Comparison of ENCODE assay signal across 30 cellular contexts in the genomic region with DNA sequence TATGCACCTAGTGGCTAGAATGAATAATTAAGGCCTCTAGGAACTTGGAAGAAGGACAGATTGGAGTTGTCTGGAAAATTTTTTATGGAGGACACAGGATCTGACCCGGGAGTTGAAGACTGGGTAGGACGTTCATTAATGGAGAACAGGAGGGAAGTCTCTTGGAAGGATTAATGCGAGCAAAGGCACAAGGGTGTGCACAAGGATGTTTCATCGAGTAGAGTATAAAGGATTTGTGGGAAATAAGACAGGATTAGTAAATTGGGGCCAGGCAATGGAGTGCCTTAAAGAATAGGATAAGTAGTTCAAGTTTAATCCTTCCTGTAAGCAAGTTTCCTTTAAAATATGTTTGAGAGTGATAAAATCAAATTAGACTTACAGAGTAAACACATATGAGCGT. TPM values are rescaled to one million over a fixed set of nuclear protein-coding genes. Genes with fewer than 3 reads are reported as not detected.
DNase-seq lines count a peak whose midpoint lies in the region; ATAC-seq and TF ChIP-seq lines count a peak whose summit lies in the region.
"Had no signal": no experiment of that assay in that cellular context is flagged by ENCODE, and none has a peak within 500 bp of the region (broad histone marks: within the 10 kb centered on the region; RNA-seq: fewer than 3 reads in every experiment).

No MANE protein-coding gene starts in this region.

- peaks cover 11% of the 10 kb centered on the region for H3K4me1 ChIP-seq in HAP-1
- H3K4me1 ChIP-seq: neural progenitor cell, pancreas had no signal

- peaks cover 16% of the 10 kb centered on the region for H3K36me3 ChIP-seq in HAP-1 (replicated peaks)
- H3K36me3 ChIP-seq: neural progenitor cell had no signal

- TF ChIP-seq POLR2A in lower leg skin (IDR thresholded peaks at IDR 0.05): no peak

- no peak for TF ChIP-seq CTCF in lower leg skin (IDR thresholded peaks at IDR 0.05)

- H3K9me3 Mint-ChIP-seq in activated naive CD8-positive, alpha-beta T cell (ENCODE audit: low read depth): no peaks in the 10 kb centered on the region
- no peaks in the 10 kb centered on the region for H3K9me3 Mint-ChIP-seq in activated naive CD8-positive, alpha-beta T cell treated with anti-CD3 and anti-CD28 coated beads, Interleukin-2, amount 50 U/mL, for 24 hours
- H3K9me3 Mint-ChIP-seq in dendritic cell treated with granulocyte-macrophage colony-stimulating factor and Interleukin-4, amounts not matched to agents 40 ng/mL and 50 ng/mL, for 4 days: no peaks in the 10 kb centered on the region
- H3K9me3 Mint-ChIP-seq: activated naive CD4-positive, alpha-beta T cell treated with anti-CD3 and anti-CD28 coated beads for 36 hours; activated T-helper 1 cell treated with anti-CD3 and anti-CD28 coated beads, Interleukin-12 subunit alpha, Interleukin-12 subunit beta, Interleukin-2, Interleukin-4 antibody, amounts not matched to agents 30 ng/mL and 10 ng/mL and 1 ng/mL, durations not matched to agents 14 hours and 24 hours and 36 hours; neural progenitor cell; WTC11 had no signal

- H3K4me3 ChIP-seq in HAP-1: no peak overlapping the region
- no peak overlapping the region for H3K4me3 ChIP-seq in lower leg skin (ENCODE audit: low read depth, poor library complexity, severe bottlenecking)
- H3K4me3 ChIP-seq: BLaER1 treated with 17β-estradiol and CSF1 and Interleukin-3, amounts not matched to agents 10 nM and 100 nM; gastroesophageal sphincter; hepatocyte; neural progenitor cell; pancreas; right atrium auricular region; spleen; stomach; tibial artery had no signal

- intact Hi-C loops in dendritic cell treated with granulocyte-macrophage colony-stimulating factor and Interleukin-4, amounts not matched to agents 40 ng/mL and 50 ng/mL, for 4 days (cut with micrococcal nuclease): no loop called here
- intact Hi-C loops in lower leg skin (cut with DNase I; ENCODE audit: low total_unique reads): no loop called here

- DNase-seq in activated naive CD8-positive, alpha-beta T cell treated with anti-CD3 and anti-CD28 coated beads, Interleukin-2, amount 50 U/mL, for 24 hours: no peak
- peak; percentile 49 to 89 for DNase-seq in HAP-1 (ENCODE audit: low spot score in 2 of 2)
- DNase-seq in lower leg skin (ENCODE audit: low spot score in 2 of 2): no peak
- DNase-seq: activated CD4-positive, alpha-beta T cell treated with anti-CD3 and anti-CD28 coated beads, Interleukin-2, amount 50 U/mL, for 1 hour; activated naive CD4-positive, alpha-beta T cell treated with anti-CD3 and anti-CD28 coated beads for 36 hours; Calu3; DND-41; GF-D8; HCEC 1CT; MM.1S; pancreas; spleen; stimulated activated CD4-positive, alpha-beta T cell treated with anti-CD3 and anti-CD28 coated beads, Interleukin-2, amount 100 ng/mL, for 24 hours; stimulated activated CD8-positive, alpha-beta memory T cell treated with anti-CD3 and anti-CD28 coated beads, Interleukin-4, amount 100 ng/mL, for 48 hours; stomach; tibial artery had no signal

- H3K27ac ChIP-seq in temporal lobe (ENCODE audit: low read depth, low read length): peak overlapping the region; percentile 7
- H3K27ac ChIP-seq: hepatocyte, neural progenitor cell, pancreas, right atrium auricular region, spleen, stomach, tibial artery had no signal

- peaks cover 34% of the 10 kb centered on the region for H3K4me1 Mint-ChIP-seq in activated naive CD8-positive, alpha-beta T cell (ENCODE audit: low read depth)
- peaks cover 36% of the 10 kb centered on the region for H3K4me1 Mint-ChIP-seq in activated naive CD8-positive, alpha-beta T cell treated with anti-CD3 and anti-CD28 coated beads, Interleukin-2, amount 50 U/mL, for 24 hours
- H3K4me1 Mint-ChIP-seq in dendritic cell treated with granulocyte-macrophage colony-stimulating factor and Interleukin-4, amounts not matched to agents 40 ng/mL and 50 ng/mL, for 4 days (ENCODE audit: low read depth): peaks cover 26% of the 10 kb centered on the region

- 86% methylated on average over 5 of the region's 5 CpGs for WGBS in lower leg skin, 2 donors

- H3K27ac Mint-ChIP-seq in activated naive CD8-positive, alpha-beta T cell: peak overlapping the region; percentile 58
- H3K27ac Mint-ChIP-seq in activated naive CD8-positive, alpha-beta T cell treated with anti-CD3 and anti-CD28 coated beads, Interleukin-2, amount 50 U/mL, for 24 hours: no peak overlapping the region
- H3K27ac Mint-ChIP-seq in dendritic cell treated with granulocyte-macrophage colony-stimulating factor and Interleukin-4, amounts not matched to agents 40 ng/mL and 50 ng/mL, for 4 days: peak overlapping the region; percentile 11
- H3K27ac Mint-ChIP-seq: activated naive CD4-positive, alpha-beta T cell treated with anti-CD3 and anti-CD28 coated beads for 36 hours; activated T-helper 1 cell treated with anti-CD3 and anti-CD28 coated beads, Interleukin-12 subunit alpha, Interleukin-12 subunit beta, Interleukin-2, Interleukin-4 antibody, amounts not matched to agents 30 ng/mL and 10 ng/mL and 1 ng/mL, durations not matched to agents 14 hours and 24 hours and 36 hours; neural progenitor cell; WTC11 had no signal

- no peaks in the 10 kb centered on the region for H3K27me3 Mint-ChIP-seq in activated naive CD8-positive, alpha-beta T cell
- no peaks in the 10 kb centered on the region for H3K27me3 Mint-ChIP-seq in activated naive CD8-positive, alpha-beta T cell treated with anti-CD3 and anti-CD28 coated beads, Interleukin-2, amount 50 U/mL, for 24 hours
- H3K27me3 Mint-ChIP-seq in dendritic cell treated with granulocyte-macrophage colony-stimulating factor and Interleukin-4, amounts not matched to agents 40 ng/mL and 50 ng/mL, for 4 days: no peaks in the 10 kb centered on the region

- no peaks in the 10 kb centered on the region for H3K27me3 ChIP-seq in HAP-1 (ENCODE audit: low read depth)
- H3K27me3 ChIP-seq: BLaER1 treated with 17β-estradiol and CSF1 and Interleukin-3, amounts not matched to agents 10 nM and 100 nM; gastroesophageal sphincter; hepatocyte; neural progenitor cell; pancreas; right atrium auricular region; spleen; stomach; tibial artery had no signal

- no peak overlapping the region for H3K4me3 Mint-ChIP-seq in activated naive CD8-positive, alpha-beta T cell
- no peak overlapping the region for H3K4me3 Mint-ChIP-seq in activated naive CD8-positive, alpha-beta T cell treated with anti-CD3 and anti-CD28 coated beads, Interleukin-2, amount 50 U/mL, for 24 hours
- no peak overlapping the region for H3K4me3 Mint-ChIP-seq in dendritic cell treated with granulocyte-macrophage colony-stimulating factor and Interleukin-4, amounts not matched to agents 40 ng/mL and 50 ng/mL, for 4 days
- H3K4me3 Mint-ChIP-seq: activated naive CD4-positive, alpha-beta T cell treated with anti-CD3 and anti-CD28 coated beads for 36 hours; activated T-helper 1 cell treated with anti-CD3 and anti-CD28 coated beads, Interleukin-12 subunit alpha, Interleukin-12 subunit beta, Interleukin-2, Interleukin-4 antibody, amounts not matched to agents 30 ng/mL and 10 ng/mL and 1 ng/mL, durations not matched to agents 14 hours and 24 hours and 36 hours; neural progenitor cell; WTC11 had no signal

- in situ Hi-C loops in HAP-1 (cut with MboI; ENCODE audit: low sequenced_read_pairs): no loop called here

- peaks cover 13% of the 10 kb centered on the region for H3K36me3 Mint-ChIP-seq in activated naive CD8-positive, alpha-beta T cell
- H3K36me3 Mint-ChIP-seq in activated naive CD8-positive, alpha-beta T cell treated with anti-CD3 and anti-CD28 coated beads, Interleukin-2, amount 50 U/mL, for 24 hours (ENCODE audit: low read depth): peaks cover 21% of the 10 kb centered on the region
- H3K36me3 Mint-ChIP-seq in dendritic cell treated with granulocyte-macrophage colony-stimulating factor and Interleukin-4, amounts not matched to agents 40 ng/mL and 50 ng/mL, for 4 days (ENCODE audit: low read depth): peaks cover 43% of the 10 kb centered on the region

- ATAC-seq in activated naive CD8-positive, alpha-beta T cell treated with anti-CD3 and anti-CD28 coated beads, Interleukin-2, amount 50 U/mL, for 24 hours: no peak
- no peak for ATAC-seq in GM19463 (IDR thresholded peaks at IDR 0.05; ENCODE audit: unreplicated experiment)
- ATAC-seq: gastroesophageal sphincter, HepG2, pancreas, WTC11 had no signal

- H3K9me3 ChIP-seq in HAP-1: no peaks in the 10 kb centered on the region
- H3K9me3 ChIP-seq: BLaER1 treated with 17β-estradiol and CSF1 and Interleukin-3, amounts not matched to agents 10 nM and 100 nM; gastroesophageal sphincter; pancreas; right atrium auricular region; spleen; stomach; tibial artery had no signal

RNA-seq across cellular contexts. Expression of gene LMOD3, which starts 14.6 kb away (rescaled TPM):
- total RNA-seq in temporal lobe (under 0.01 TPM), lower leg skin (not detected)
- total RNA-seq: activated naive CD4-positive, alpha-beta T cell treated with anti-CD3 and anti-CD28 coated beads for 36 hours; activated T-helper 1 cell treated with anti-CD3 and anti-CD28 coated beads, Interleukin-12 subunit alpha, Interleukin-12 subunit beta, Interleukin-2, Interleukin-4 antibody, amounts not matched to agents 30 ng/mL and 10 ng/mL and 1 ng/mL, durations not matched to agents 14 hours and 24 hours and 36 hours; Calu3; chondrocyte; hepatocyte; HepG2; lung microvascular endothelial cell; WTC11 had no signal

RNA-seq across cellular contexts. Expression of gene ARL6IP5, which starts 23.1 kb away (rescaled TPM):
- total RNA-seq in temporal lobe: 47.2 TPM
- 10 to 100 TPM; 28.1 to 75.9 (median 54.1) TPM for total RNA-seq in lower leg skin

RNA-seq across cellular contexts. Expression of gene UBA3, which starts 27.7 kb away (rescaled TPM):
- 76.2 TPM for total RNA-seq in temporal lobe
- total RNA-seq in lower leg skin: 10 to 100 TPM; 33.8 to 54.6 (median 36.6) TPM

RNA-seq across cellular contexts. Expression of gene TMF1, which starts 55.7 kb away (rescaled TPM):
- total RNA-seq in temporal lobe (30.0 TPM), lower leg skin (10 to 100 TPM; 21.1 to 27.7 (median 24.9) TPM)

Comparison
In these comparisons a context has a peak if more than half of its experiments do, and no peak if none do; other contexts are left out.
1. DNase-seq: peak in HAP-1 (2 of 2); none in activated naive CD8-positive, alpha-beta T cell treated with anti-CD3 and anti-CD28 coated beads, Interleukin-2, amount 50 U/mL, for 24 hours (single experiment) and lower leg skin (0 of 2).